1 cellular context compared by ENCODE assay signal in genomic region chr19:54209058-54209747, GRCh38.
TF ChIP-seq lines count a peak whose summit lies in the region.

No MANE protein-coding gene starts in this region.

TF ChIP-seq in IMR-90, 13 proteins besides CTCF, POLR2A, EP300 and RAD21:
- TF ChIP-seq MXI1 (IDR thresholded peaks at IDR 0.05; ENCODE audit: borderline replicate concordance, low read depth, low read length) (no peak), RCOR1 (IDR thresholded peaks at IDR 0.05; ENCODE audit: insufficient replicate concordance, low read length) (no peak)
